Comparison of ENCODE assay signal across 8 cellular contexts in genomic region chr6:133951227-133951626, GRCh38. TPM values are rescaled to one million over a fixed set of nuclear protein-coding genes. Genes with fewer than 3 reads are reported as not detected.
DNase-seq lines count a peak whose midpoint lies in the region; ATAC-seq and TF ChIP-seq lines count a peak whose summit lies in the region.

No MANE protein-coding gene starts in this region.

- no peak for ATAC-seq in HG03442 (IDR thresholded peaks at IDR 0.05; ENCODE audit: unreplicated experiment)

- peak overlapping the region; percentile 94 to 95 for H3K27ac ChIP-seq in coronary artery

- H3K4me1 Mint-ChIP-seq in nephron = peaks cover 27% of the 10 kb centered on the region

- no peaks in the 10 kb centered on the region for H3K9me3 Mint-ChIP-seq in nephron

- no peaks in the 10 kb centered on the region for H3K36me3 ChIP-seq in BE2C
- no peaks in the 10 kb centered on the region for H3K36me3 ChIP-seq in MG63

- TF ChIP-seq CTCF in BE2C (IDR thresholded peaks at IDR 0.05; ENCODE audit: low read depth, low read length) = no peak
- no peak for TF ChIP-seq CTCF in coronary artery (IDR thresholded peaks at IDR 0.05)
- no peak for TF ChIP-seq CTCF in nephron (IDR thresholded peaks at IDR 0.05; ENCODE audit: unreplicated experiment in 3 of 3)

- DNase-seq in BE2C = no peak
- no peak for DNase-seq in MG63
- no peak for DNase-seq in coronary artery (ENCODE audit: low spot score)
- DNase-seq in NCI-H2107 treated with DMSO at 0.1 percent for 48 hours (lab: John Stamatoyannopoulos, UW; ENCODE audit: unreplicated experiment) = no peak
- no peak for DNase-seq in NCI-H2196 (lab: John Stamatoyannopoulos, UW; ENCODE audit: unreplicated experiment)
- no peak for DNase-seq in NCI-H1105 treated with DMSO at 0.1 percent for 48 hours (lab: John Stamatoyannopoulos, UW)

- H3K27me3 ChIP-seq in BE2C (no peaks in the 10 kb centered on the region), MG63 (no peaks in the 10 kb centered on the region)

- no peaks in the 10 kb centered on the region for H3K9me3 ChIP-seq in BE2C
- H3K9me3 ChIP-seq in MG63 = no peaks in the 10 kb centered on the region

- peak overlapping the region; percentile 94 to 99 (median 98) for H3K27ac Mint-ChIP-seq in nephron

- H3K4me1 ChIP-seq in BE2C = peaks cover 21% of the 10 kb centered on the region

- peaks cover 5% of the 10 kb centered on the region for H3K27me3 Mint-ChIP-seq in nephron (ENCODE audit: low read depth)

- peak overlapping the region; percentile 89 for H3K4me3 ChIP-seq in BE2C (ENCODE audit: low read depth, low read length)
- H3K4me3 ChIP-seq in MG63 = peak overlapping the region; percentile 93
- peak overlapping the region; percentile 93 for H3K4me3 ChIP-seq in coronary artery

- no peaks in the 10 kb centered on the region for H3K36me3 Mint-ChIP-seq in nephron (ENCODE audit: low read depth)

- peak overlapping the region; percentile 73 to 96 (median 83) for H3K4me3 Mint-ChIP-seq in nephron

RNA-seq across cellular contexts. Expression of gene TBPL1, which starts 1.8 kb away (rescaled TPM):
- 63.0 TPM for polyA plus RNA-seq in BE2C (2012; ENCODE audit: insufficient read depth, insufficient read length, low read depth)
- total RNA-seq in MG63 (2014; rRNA removed; shearing (Covaris generic); ENCODE audit: low replicate concordance) = 40.7 and 73.5 TPM in 2 replicates
